ENCODE assay signal across 8 cellular contexts in genomic region chr7:50792342-50793114, GRCh38. TPM values are rescaled to one million over a fixed set of nuclear protein-coding genes. Genes with fewer than 3 reads are reported as not detected.
DNase-seq lines count a peak whose midpoint lies in the region; ATAC-seq and TF ChIP-seq lines count a peak whose summit lies in the region.

No MANE protein-coding gene starts in this region.

- H3K27me3 Mint-ChIP-seq in CD4-positive, alpha-beta memory T cell: peaks cover 13 to 25% of the 10 kb centered on the region in 2 donors
- H3K27me3 Mint-ChIP-seq in activated T-cell treated with anti-CD3 and anti-CD28 coated beads, Interleukin-2, amount 50 U/mL, for 4 hours (ENCODE audit: low read depth): peaks cover 40% of the 10 kb centered on the region

- peaks cover 8% of the 10 kb centered on the region for H3K4me1 ChIP-seq in CD4-positive, alpha-beta memory T cell (ENCODE audit: insufficient read depth, low read length)

- H3K27ac Mint-ChIP-seq in CD4-positive, alpha-beta memory T cell: peak overlapping the region in 5 of 7 donors; percentile 47 to 78 (median 68)

- peaks cover 0 to 8% (median 4%) of the 10 kb centered on the region in 8 donors for H3K9me3 Mint-ChIP-seq in CD4-positive, alpha-beta memory T cell
- H3K9me3 Mint-ChIP-seq in activated T-cell treated with anti-CD3 and anti-CD28 coated beads, Interleukin-2, amount 50 U/mL, for 4 hours: no peaks in the 10 kb centered on the region

- H3K36me3 ChIP-seq in CD4-positive, alpha-beta memory T cell (ENCODE audit: insufficient read depth, low read length): no peaks in the 10 kb centered on the region

- CTCF ChIA-PET in CD4-positive, alpha-beta memory T cell (lab: Charles Lee; ENCODE audit: partially characterized antibody): no interaction called here

- no peak for TF ChIP-seq CTCF in omental fat pad (IDR thresholded peaks at IDR 0.05)

- peak; percentile 44 to 62 for ATAC-seq in activated T-cell treated with anti-CD3 and anti-CD28 coated beads, Interleukin-2, amount 50 U/mL, for 4 hours
- ATAC-seq in Right ventricle myocardium inferior (peak; percentile 18), omental fat pad (ENCODE audit: low FRiP score) (peak; percentile 60), HG02678 (IDR thresholded peaks at IDR 0.05; ENCODE audit: unreplicated experiment) (no peak)
- ATAC-seq in activated CD4-positive, CD25-positive, alpha-beta regulatory T cell treated with anti-CD3 and anti-CD28 coated beads, Interleukin-2, amount 50 U/mL, for 24 hours: no peak

- peaks cover 3 to 5% of the 10 kb centered on the region in 2 donors for H3K36me3 Mint-ChIP-seq in CD4-positive, alpha-beta memory T cell
- H3K36me3 Mint-ChIP-seq in activated T-cell treated with anti-CD3 and anti-CD28 coated beads, Interleukin-2, amount 50 U/mL, for 4 hours (ENCODE audit: insufficient read depth): no peaks in the 10 kb centered on the region

- in situ Hi-C loops in KBM-7 (cut with MboI; ENCODE audit: low pct_unique_long_range_greater_than_20kb, low sequenced_read_pairs): no loop called here

- peak in 2 of 5 donors; percentile 19 for DNase-seq in CD4-positive, alpha-beta memory T cell
- peak; percentile 65 for DNase-seq in KBM-7
- no peak for DNase-seq in activated T-cell treated with anti-CD3 and anti-CD28 coated beads, Interleukin-2, amount 50 U/mL, for 4 hours
- DNase-seq in Right ventricle myocardium inferior (ENCODE audit: missing footprints): no peak
- DNase-seq in omental fat pad (ENCODE audit: low spot score): no peak
- no peak for DNase-seq in NK-92 treated with Interleukin-12 subunit alpha and Interleukin-12 subunit beta, amount 100 ng/mL, for 24 hours (lab: John Stamatoyannopoulos, UW)

- peak overlapping the region; percentile 78 to 90 (median 88) for H3K4me3 Mint-ChIP-seq in CD4-positive, alpha-beta memory T cell
- H3K4me3 Mint-ChIP-seq in activated T-cell treated with anti-CD3 and anti-CD28 coated beads, Interleukin-2, amount 50 U/mL, for 4 hours: peak overlapping the region; percentile 80

- no peak overlapping the region for H3K27ac ChIP-seq in CD4-positive, alpha-beta memory T cell (ENCODE audit: low read depth, low read length)

- POLR2A ChIA-PET in CD4-positive, alpha-beta memory T cell (lab: Charles Lee; ENCODE audit: partially characterized antibody): no interaction called here

- H3K27me3 ChIP-seq in CD4-positive, alpha-beta memory T cell (ENCODE audit: insufficient read depth, low read length): peaks cover 8% of the 10 kb centered on the region

- peaks cover 6 to 23% (median 14%) of the 10 kb centered on the region in 4 donors for H3K4me1 Mint-ChIP-seq in CD4-positive, alpha-beta memory T cell
- peaks cover 12% of the 10 kb centered on the region for H3K4me1 Mint-ChIP-seq in activated T-cell treated with anti-CD3 and anti-CD28 coated beads, Interleukin-2, amount 50 U/mL, for 4 hours (ENCODE audit: low read depth)

- H3K9me3 ChIP-seq in CD4-positive, alpha-beta memory T cell (ENCODE audit: control insufficient read depth in 1 of 2, low read length in 2 of 2): peaks cover 0 to 5% of the 10 kb centered on the region in 2 donors

- intact Hi-C loops in CD4-positive, alpha-beta memory T cell (cut with micrococcal nuclease): loop anchor here (2.0 kb wide), 1 partner anchor 96 kb away; no protein-coding TSS in a partner anchor
- intact Hi-C loops in Right ventricle myocardium inferior (cut with DNase I): loop anchor here (2.0 to 10.0 kb wide), 6 partner anchors 70 to 348 kb away; partner anchors contain the start of gene FIGNL1

- H3K4me3 ChIP-seq in CD4-positive, alpha-beta memory T cell (ENCODE audit: low read length in 2 of 2): no peak overlapping the region

RNA-seq across cellular contexts. Expression of gene GRB10, which starts 9.8 kb away (rescaled TPM):
- 1 to 10 TPM; 7.4 to 7.7 TPM for total RNA-seq in CD4-positive, alpha-beta memory T cell
- 1 to 10 TPM in 1 of 2 donors, under 1 TPM in 1; 0.83 to 2.5 TPM for polyA plus RNA-seq in CD4-positive, alpha-beta memory T cell
- 1 to 10 TPM; 1.3 to 3.7 (median 3.3) TPM for total RNA-seq in activated T-cell treated with anti-CD3 and anti-CD28 coated beads, Interleukin-2, amount 50 U/mL, for 4 hours
- 34.7 TPM for total RNA-seq in Right ventricle myocardium inferior
- total RNA-seq in omental fat pad: 100 to 1,000 TPM in 1 of 4 donors, 10 to 100 TPM in 3; 64.6 to 100 (median 75.3) TPM

Comparison
In these comparisons a context has a peak if more than half of its experiments do, and no peak if none do; other contexts are left out.
1. ATAC-seq: peak in activated T-cell treated with anti-CD3 and anti-CD28 coated beads, Interleukin-2, amount 50 U/mL, for 4 hours (2 of 2), Right ventricle myocardium inferior (single experiment) and omental fat pad (single experiment); none in HG02678 (single experiment) and activated CD4-positive, CD25-positive, alpha-beta regulatory T cell treated with anti-CD3 and anti-CD28 coated beads, Interleukin-2, amount 50 U/mL, for 24 hours (0 of 2).